ENCODE assay signal across 29 cellular contexts in the genomic region with DNA sequence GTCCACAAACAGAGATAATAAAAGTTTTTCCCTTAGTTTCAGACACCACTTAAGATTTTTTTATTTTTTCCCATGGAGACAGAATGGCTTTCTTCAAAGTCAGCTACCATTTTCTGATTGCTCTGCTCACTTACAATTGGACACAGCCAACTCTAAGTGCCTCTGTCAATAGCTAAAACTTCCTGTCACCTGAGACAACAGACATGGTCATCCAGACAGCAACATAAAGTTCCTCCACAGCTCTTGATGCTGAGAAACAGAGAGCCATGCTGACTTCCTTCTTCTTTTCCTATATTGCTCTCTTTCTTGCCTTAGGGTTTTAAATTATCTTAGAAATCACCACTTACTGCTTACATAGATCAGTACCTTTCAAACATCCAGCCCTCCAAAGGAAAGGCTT. TPM values are rescaled to one million over a fixed set of nuclear protein-coding genes. Genes with fewer than 3 reads are reported as not detected.
DNase-seq lines count a peak whose midpoint lies in the region; ATAC-seq, FAIRE-seq and TF ChIP-seq lines count a peak whose summit lies in the region.
"Had no signal": no experiment of that assay in that cellular context is flagged by ENCODE, and none has a peak within 500 bp of the region (broad histone marks: within the 10 kb centered on the region; RNA-seq: fewer than 3 reads in every experiment).

No MANE protein-coding gene starts in this region.

- H3K4me3 Mint-ChIP-seq in activated CD8-positive, alpha-beta memory T cell treated with anti-CD3 and anti-CD28 coated beads, Interleukin-2, amount 10 ng/mL, durations not matched to agents 7 days and 5 days: no peak overlapping the region
- peak overlapping the region; percentile 43 for H3K4me3 Mint-ChIP-seq in activated T-helper 17 cell treated with anti-CD3 and anti-CD28 coated beads, Interleukin-2, amount 50 U/mL, for 72 hours
- H3K4me3 Mint-ChIP-seq: activated CD4-positive, alpha-beta memory T cell treated with anti-CD3 and anti-CD28 coated beads for 36 hours; activated T-cell treated with anti-CD3 and anti-CD28 coated beads, Interleukin-2, amount 50 U/mL, for 24 hours; WTC11 had no signal

- H3K4me3 ChIP-seq in neutrophil (ENCODE audit: low read depth in 1 of 2, low read length in 1 of 2) (no peak overlapping the region), smooth muscle cell (no peak overlapping the region)
- H3K4me3 ChIP-seq: A549, hepatocyte, ovary, right atrium auricular region, suprapubic skin had no signal

- H3K79me2 ChIP-seq in smooth muscle cell (ENCODE audit: low read depth): peaks cover 79% of the 10 kb centered on the region

- H3K27ac Mint-ChIP-seq in activated CD8-positive, alpha-beta memory T cell treated with anti-CD3 and anti-CD28 coated beads, Interleukin-2, amount 10 ng/mL, durations not matched to agents 7 days and 5 days: peak overlapping the region; percentile 56
- peak overlapping the region; percentile 74 for H3K27ac Mint-ChIP-seq in activated T-helper 17 cell treated with anti-CD3 and anti-CD28 coated beads, Interleukin-2, amount 50 U/mL, for 72 hours
- H3K27ac Mint-ChIP-seq: activated CD4-positive, alpha-beta memory T cell treated with anti-CD3 and anti-CD28 coated beads for 36 hours; WTC11 had no signal

- no peak for ATAC-seq in activated CD8-positive, alpha-beta memory T cell treated with anti-CD3 and anti-CD28 coated beads, Interleukin-2, amount 10 ng/mL, durations not matched to agents 7 days and 5 days
- no peak for ATAC-seq in activated T-helper 17 cell treated with anti-CD3 and anti-CD28 coated beads, Interleukin-2, amount 50 U/mL, for 72 hours (replicated peaks)
- ATAC-seq: A549, foreskin keratinocyte, WTC11 had no signal

- peaks cover 62% of the 10 kb centered on the region for H3K4me1 Mint-ChIP-seq in activated CD8-positive, alpha-beta memory T cell treated with anti-CD3 and anti-CD28 coated beads, Interleukin-2, amount 10 ng/mL, durations not matched to agents 7 days and 5 days
- H3K4me1 Mint-ChIP-seq in activated T-helper 17 cell treated with anti-CD3 and anti-CD28 coated beads, Interleukin-2, amount 50 U/mL, for 72 hours: peaks cover 51% of the 10 kb centered on the region

- no peaks in the 10 kb centered on the region for H3K9me3 Mint-ChIP-seq in activated CD8-positive, alpha-beta memory T cell treated with anti-CD3 and anti-CD28 coated beads, Interleukin-2, amount 10 ng/mL, durations not matched to agents 7 days and 5 days (ENCODE audit: low read depth)
- no peaks in the 10 kb centered on the region for H3K9me3 Mint-ChIP-seq in activated T-helper 17 cell treated with anti-CD3 and anti-CD28 coated beads, Interleukin-2, amount 50 U/mL, for 72 hours
- H3K9me3 Mint-ChIP-seq: activated CD4-positive, alpha-beta memory T cell treated with anti-CD3 and anti-CD28 coated beads for 36 hours; activated naive CD4-positive, alpha-beta T cell treated with anti-CD3 and anti-CD28 coated beads, Interleukin-2, amount 50 U/mL, for 24 hours; activated T-cell treated with anti-CD3 and anti-CD28 coated beads, Interleukin-2, amount 50 U/mL, for 24 hours; WTC11 had no signal

- H3K9me3 ChIP-seq in neutrophil (no peaks in the 10 kb centered on the region), smooth muscle cell (replicated peaks; ENCODE audit: low read depth) (no peaks in the 10 kb centered on the region)
- H3K9me3 ChIP-seq: A549, ovary, right atrium auricular region, suprapubic skin had no signal

- H3K36me3 ChIP-seq in neutrophil: peaks cover 18% of the 10 kb centered on the region
- peaks cover 6% of the 10 kb centered on the region for H3K36me3 ChIP-seq in smooth muscle cell (ENCODE audit: low read depth)
- H3K36me3 ChIP-seq: ovary, right atrium auricular region had no signal

- peaks cover 83% of the 10 kb centered on the region for H4K20me1 ChIP-seq in smooth muscle cell (ENCODE audit: low read depth)

- H3K27me3 Mint-ChIP-seq in activated CD8-positive, alpha-beta memory T cell treated with anti-CD3 and anti-CD28 coated beads, Interleukin-2, amount 10 ng/mL, durations not matched to agents 7 days and 5 days: no peaks in the 10 kb centered on the region
- H3K27me3 Mint-ChIP-seq in activated T-helper 17 cell treated with anti-CD3 and anti-CD28 coated beads, Interleukin-2, amount 50 U/mL, for 72 hours: no peaks in the 10 kb centered on the region
- H3K27me3 Mint-ChIP-seq: activated CD4-positive, alpha-beta memory T cell treated with anti-CD3 and anti-CD28 coated beads for 36 hours; activated naive CD4-positive, alpha-beta T cell treated with anti-CD3 and anti-CD28 coated beads, Interleukin-2, amount 50 U/mL, for 24 hours; activated T-cell treated with anti-CD3 and anti-CD28 coated beads, Interleukin-2, amount 50 U/mL, for 24 hours had no signal

- H3F3A ChIP-seq in smooth muscle cell (ENCODE audit: low read depth): no peaks in the 10 kb centered on the region

- no peak for TF ChIP-seq POLR2A in H54 (IDR thresholded peaks at IDR 0.05; ENCODE audit: low read depth, low read length)

- H3K9ac ChIP-seq in smooth muscle cell (ENCODE audit: low read depth): no peak overlapping the region

- CTCF ChIA-PET in activated CD8-positive, alpha-beta memory T cell treated with anti-CD3 and anti-CD28 coated beads, Interleukin-2, amount 10 ng/mL, durations not matched to agents 7 days and 5 days (lab: Charles Lee): interaction anchor here (0.9 to 1.3 kb wide), 2 partner anchors 11 to 66 kb away, joined by 4 read pairs; no protein-coding TSS in a partner anchor
- CTCF ChIA-PET in RWPE1 (lab: Yijun Ruan, JAX): no interaction called here

- POLR2A ChIA-PET in RWPE1 (lab: Yijun Ruan, JAX; ENCODE audit: low non-redundant PET): no interaction called here

- H3K27ac ChIP-seq in neutrophil (peak overlapping the region; percentile 44), smooth muscle cell (ENCODE audit: low read depth) (no peak overlapping the region), RWPE1 (no peak overlapping the region)
- H3K27ac ChIP-seq: A549, foreskin keratinocyte, hepatocyte, ovary, right atrium auricular region, suprapubic skin had no signal

- FAIRE-seq in H54 (lab: Jason Lieb, UNC): peak; percentile 11
- FAIRE-seq: A549, astrocyte, H1, urothelium cell line had no signal

- TF ChIP-seq CTCF in neutrophil (IDR thresholded peaks at IDR 0.05) (no peak), smooth muscle cell (IDR thresholded peaks at IDR 0.05; ENCODE audit: borderline replicate concordance, insufficient read depth, poor library complexity, severe bottlenecking) (no peak), RWPE1 (conservative IDR thresholded peaks at IDR 0.05; ENCODE audit: low read depth) (no peak)

- no peak overlapping the region for H2AFZ ChIP-seq in smooth muscle cell (ENCODE audit: low read depth)
- H2AFZ ChIP-seq: hepatocyte had no signal

- no peak overlapping the region for H3K4me2 ChIP-seq in smooth muscle cell
- H3K4me2 ChIP-seq: A549, hepatocyte had no signal

- H3K4me1 ChIP-seq in neutrophil (ENCODE audit: control insufficient read depth in 1 of 2, insufficient read depth in 1 of 2, low read depth in 1 of 2, low read length in 1 of 2) (peaks cover 0 to 5% of the 10 kb centered on the region in 2 experiments), smooth muscle cell (ENCODE audit: low read depth) (no peaks in the 10 kb centered on the region)

- H3K36me3 Mint-ChIP-seq in activated CD8-positive, alpha-beta memory T cell treated with anti-CD3 and anti-CD28 coated beads, Interleukin-2, amount 10 ng/mL, durations not matched to agents 7 days and 5 days: peaks cover 54% of the 10 kb centered on the region
- H3K36me3 Mint-ChIP-seq in activated T-helper 17 cell treated with anti-CD3 and anti-CD28 coated beads, Interleukin-2, amount 50 U/mL, for 72 hours (ENCODE audit: low read depth): peaks cover 93% of the 10 kb centered on the region
- H3K36me3 Mint-ChIP-seq: WTC11 had no signal

- DNase-seq in activated CD8-positive, alpha-beta memory T cell treated with anti-CD3 and anti-CD28 coated beads, Interleukin-2, amount 10 ng/mL, durations not matched to agents 7 days and 5 days: no peak
- DNase-seq in activated CD8-positive, alpha-beta memory T cell treated with anti-CD3 and anti-CD28 coated beads, Interleukin-2, amount 50 U/mL, for 4 hours: no peak
- DNase-seq in H54 (ENCODE audit: insufficient read length, low spot score): no peak
- DNase-seq in smooth muscle cell (lab: John Stamatoyannopoulos, UW; ENCODE audit: unreplicated experiment): no peak
- no peak for DNase-seq in NOMO-1 treated with DMSO at 0.1 percent for 48 hours (lab: John Stamatoyannopoulos, UW; ENCODE audit: unreplicated experiment)
- DNase-seq in RWPE1 (ENCODE audit: low spot score): no peak
- DNase-seq: activated CD4-positive, alpha-beta memory T cell treated with anti-CD3 and anti-CD28 coated beads for 36 hours; activated T-cell treated with anti-CD3 and anti-CD28 coated beads, Interleukin-2, amount 50 U/mL, for 24 hours; C1 segment of cervical spinal cord; cerebellar nuclear complex; erythroblast; foreskin keratinocyte; NCI-H1436; NCI-H2171; NCI-H526 treated with DMSO at 0.1 percent for 48 hours; ovary; SIG-M5; T-helper 2 cell had no signal

- H3K27me3 ChIP-seq in neutrophil: no peaks in the 10 kb centered on the region
- H3K27me3 ChIP-seq in smooth muscle cell (ENCODE audit: low read depth): no peaks in the 10 kb centered on the region
- H3K27me3 ChIP-seq: foreskin keratinocyte, hepatocyte, ovary, right atrium auricular region, suprapubic skin had no signal

RNA-seq across cellular contexts. Expression of a gene that starts 12.0 kb away (rescaled TPM):
- total RNA-seq in activated CD8-positive, alpha-beta memory T cell treated with anti-CD3 and anti-CD28 coated beads, Interleukin-2, amount 10 ng/mL, durations not matched to agents 7 days and 5 days: 10 to 100 TPM; 39.7 to 40.6 TPM
- total RNA-seq in activated T-helper 17 cell treated with anti-CD3 and anti-CD28 coated beads, Interleukin-2, amount 50 U/mL, for 72 hours: 10 to 100 TPM; 34.8 to 37.1 TPM
- 23.5 and 31.4 TPM in 2 replicates for total RNA-seq in smooth muscle cell
- polyA plus RNA-seq in smooth muscle cell: 12.8 and 13.7 TPM in 2 replicates
